In the genomic region with DNA sequence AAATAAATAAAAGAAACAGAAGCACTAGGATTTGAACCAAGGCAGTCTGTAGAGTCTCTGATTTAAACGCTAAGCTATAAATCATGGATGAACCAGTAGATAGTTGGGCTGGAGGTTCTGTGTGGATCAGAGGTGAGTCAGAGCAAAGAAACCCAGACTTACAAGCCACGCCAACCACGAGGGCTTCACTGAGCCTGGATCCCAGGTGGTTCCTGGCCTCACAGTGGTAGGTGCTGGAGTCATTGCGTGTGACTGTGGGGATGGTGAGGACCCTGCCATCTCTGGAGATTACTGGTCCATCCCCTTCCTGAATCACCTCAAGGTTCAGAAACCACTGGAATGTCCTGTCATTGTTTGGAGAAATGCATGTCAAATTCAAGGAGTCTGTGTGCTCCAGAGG, we compare ENCODE assay signal across 18 cellular contexts. TPM values are rescaled to one million over a fixed set of nuclear protein-coding genes. Genes with fewer than 3 reads are reported as not detected.
DNase-seq lines count a peak whose midpoint lies in the region; ATAC-seq and TF ChIP-seq lines count a peak whose summit lies in the region.
"Had no signal": no experiment of that assay in that cellular context is flagged by ENCODE, and none has a peak within 500 bp of the region (broad histone marks: within the 10 kb centered on the region; RNA-seq: fewer than 3 reads in every experiment).

No MANE protein-coding gene starts in this region.

- H3K23ac ChIP-seq in mesenchymal stem cell (ENCODE audit: low read length in 2 of 2) = no peak overlapping the region

- no peak overlapping the region for H2AFZ ChIP-seq in mesenchymal stem cell (ENCODE audit: low read depth, low read length)

- POLR2A ChIA-PET in GM10248 (lab: Yijun Ruan, JAX) = no interaction called here

- no peak overlapping the region for H3K14ac ChIP-seq in mesenchymal stem cell (ENCODE audit: low read length in 2 of 2)

- CTCF ChIA-PET in GM10248 (lab: Yijun Ruan, JAX) = interaction anchor here (1.5 to 2.4 kb wide), 2 partner anchors 10 to 23 kb away, joined by 5 to 9 read pairs; no protein-coding TSS in a partner anchor

- H3K4ac ChIP-seq in mesenchymal stem cell (ENCODE audit: low read depth in 1 of 2, low read length in 2 of 2) = no peak overlapping the region

- H3K27ac ChIP-seq in mesenchymal stem cell (ENCODE audit: low read length, poor library complexity, severe bottlenecking) = no peak overlapping the region
- H3K27ac ChIP-seq: BLaER1, body of pancreas, gastrocnemius medialis had no signal

- no peak overlapping the region for H2BK5ac ChIP-seq in mesenchymal stem cell (ENCODE audit: low read depth, low read length, poor library complexity, severe bottlenecking)

- no peaks in the 10 kb centered on the region for H3K79me1 ChIP-seq in mesenchymal stem cell (replicated peaks; ENCODE audit: low read length, poor library complexity, severe bottlenecking)

- H2AK5ac ChIP-seq in mesenchymal stem cell (ENCODE audit: low read length, severe bottlenecking) = no peak overlapping the region

- no peak overlapping the region for H3K4me2 ChIP-seq in mesenchymal stem cell (ENCODE audit: low read length, poor library complexity, severe bottlenecking)
- H3K4me2 ChIP-seq: BLaER1 had no signal

- H3K36me3 ChIP-seq in mesenchymal stem cell (ENCODE audit: control insufficient read depth in 1 of 2, insufficient read depth in 2 of 2, low read depth in 1 of 2, low read length in 2 of 2) = no peaks in the 10 kb centered on the region
- H3K36me3 ChIP-seq: BLaER1, gastrocnemius medialis had no signal

- H3K4me3 ChIP-seq in choroid plexus epithelial cell (ENCODE audit: low read depth, low read length) (no peak overlapping the region), mesenchymal stem cell (ENCODE audit: insufficient read depth in 1 of 2, low read depth in 1 of 2, low read length in 2 of 2) (no peak overlapping the region)
- H3K4me3 ChIP-seq: BLaER1, body of pancreas, gastrocnemius medialis had no signal

- H3K9ac ChIP-seq in mesenchymal stem cell (ENCODE audit: low read length) = no peak overlapping the region
- H3K9ac ChIP-seq: BLaER1 had no signal

- peaks cover 3% of the 10 kb centered on the region for H3K9me3 ChIP-seq in mesenchymal stem cell (ENCODE audit: control insufficient read depth, low read length)
- H3K9me3 ChIP-seq: body of pancreas, gastrocnemius medialis had no signal

- TF ChIP-seq CTCF in choroid plexus epithelial cell (conservative IDR thresholded peaks at IDR 0.05; ENCODE audit: low read depth, low read length) (no peak), GM10248 (IDR thresholded peaks at IDR 0.05; ENCODE audit: control extremely low read depth, extremely low read depth, low read depth, missing control alignments) (no peak)

- H4K8ac ChIP-seq in mesenchymal stem cell (ENCODE audit: low read length) = no peak overlapping the region

- peak; percentile 72 for DNase-seq in EL
- DNase-seq in M059J (ENCODE audit: low read depth) = peak; percentile 98
- DNase-seq in choroid plexus epithelial cell (ENCODE audit: low read depth) = peak; percentile 20
- DNase-seq in mesenchymal stem cell = peak; percentile 3
- DNase-seq in NCI-H446 (lab: John Stamatoyannopoulos, UW) = no peak
- no peak for DNase-seq in GM10248 (ENCODE audit: extremely low spot score)
- DNase-seq in amniotic stem cell (lab: John Stamatoyannopoulos, UW) = no peak
- DNase-seq: activated CD8-positive, alpha-beta memory T cell treated with anti-CD3 and anti-CD28 coated beads for 24 hours; activated effector memory CD4-positive, alpha-beta T cell treated with anti-CD3 and anti-CD28 coated beads, Interleukin-2, amount 50 U/mL, for 16 hours; body of pancreas; DMS153; gastrocnemius medialis; GOT3; NCI-H82 had no signal

- no peak overlapping the region for H4K91ac ChIP-seq in mesenchymal stem cell (ENCODE audit: low read length)

- H2BK120ac ChIP-seq in mesenchymal stem cell (ENCODE audit: low read depth, low read length) = no peak overlapping the region

- 45% methylated on average over 4 of the region's 4 CpGs for WGBS in mesenchymal stem cell

- H2BK12ac ChIP-seq in mesenchymal stem cell (ENCODE audit: low read length in 2 of 2) = no peak overlapping the region

- no peak overlapping the region for H2BK15ac ChIP-seq in mesenchymal stem cell (ENCODE audit: low read depth, poor library complexity, severe bottlenecking)

- H3K18ac ChIP-seq in mesenchymal stem cell (ENCODE audit: low read depth in 1 of 2, low read length in 2 of 2) = no peak overlapping the region

- H3K27me3 ChIP-seq in mesenchymal stem cell (ENCODE audit: control insufficient read depth in 1 of 2, insufficient read depth in 1 of 2, low read length in 2 of 2) = peaks cover 0 to 8% of the 10 kb centered on the region in 2 experiments
- H3K27me3 ChIP-seq: BLaER1, body of pancreas, gastrocnemius medialis had no signal

- peaks cover 2% of the 10 kb centered on the region for H3K4me1 ChIP-seq in mesenchymal stem cell (ENCODE audit: control insufficient read depth, insufficient read depth, low read depth, low read length)
- H3K4me1 ChIP-seq: body of pancreas, gastrocnemius medialis had no signal

- no peak for ATAC-seq in GM21825 (IDR thresholded peaks at IDR 0.05; ENCODE audit: unreplicated experiment)
- ATAC-seq: body of pancreas, gastrocnemius medialis, HepG2 had no signal

RNA-seq across cellular contexts. Expression of gene CEACAM20, which starts 19.3 kb away (rescaled TPM):
- not detected in 2 replicates for total RNA-seq in M059J (2014; rRNA removed; shearing (Covaris generic))
- not detected for polyA plus RNA-seq in mesenchymal stem cell (2013, experiment 1 of 2)
- polyA plus RNA-seq in mesenchymal stem cell (2013, experiment 2 of 2) = not detected
- total RNA-seq: body of pancreas, gastrocnemius medialis, HepG2, temporal lobe had no signal

RNA-seq across cellular contexts. Expression of gene ZNF180, which starts 48.4 kb away (rescaled TPM):
- 10.4 and 17.2 TPM in 2 replicates for total RNA-seq in M059J (2014; rRNA removed; shearing (Covaris generic))
- polyA plus RNA-seq in mesenchymal stem cell (2013, experiment 1 of 2) = 1.9 TPM
- polyA plus RNA-seq in mesenchymal stem cell (2013, experiment 2 of 2) = 2.0 TPM

Comparison
In these comparisons a context has a peak if more than half of its experiments do, and no peak if none do; other contexts are left out.
1. DNase-seq: peak in EL (single experiment), M059J (single experiment), choroid plexus epithelial cell (single experiment) and mesenchymal stem cell (single experiment); none in NCI-H446 (0 of 2), GM10248 (single experiment) and amniotic stem cell (single experiment).